Comparison of ENCODE assay signal across 31 cellular contexts in genomic region chr10:103719036-103719435, GRCh38.
DNase-seq lines count a peak whose midpoint lies in the region; ATAC-seq, FAIRE-seq and TF ChIP-seq lines count a peak whose summit lies in the region.
"Had no signal": no experiment of that assay in that cellular context is flagged by ENCODE, and none has a peak within 500 bp of the region (broad histone marks: within the 10 kb centered on the region; RNA-seq: fewer than 3 reads in every experiment).

No MANE protein-coding gene starts in this region.

- no peaks in the 10 kb centered on the region for H3K36me3 Mint-ChIP-seq in activated naive CD8-positive, alpha-beta T cell treated with anti-CD3 and anti-CD28 coated beads, Interleukin-2, amount 50 U/mL, for 24 hours (ENCODE audit: low read depth)
- H3K36me3 Mint-ChIP-seq in activated naive CD8-positive, alpha-beta T cell treated with anti-CD3 and anti-CD28 coated beads for 36 hours: no peaks in the 10 kb centered on the region
- H3K36me3 Mint-ChIP-seq in osteocyte (ENCODE audit: unreplicated experiment): no peaks in the 10 kb centered on the region
- H3K36me3 Mint-ChIP-seq: activated CD8-positive, alpha-beta memory T cell treated with anti-CD3 and anti-CD28 coated beads, Interleukin-2, amount 10 ng/mL, durations not matched to agents 7 days and 5 days; T-cell had no signal

- TF ChIP-seq CTCF in WERI-Rb-1 (IDR thresholded peaks at IDR 0.05; ENCODE audit: low read depth, low read length) (no peak), keratinocyte (optimal IDR thresholded peaks at IDR 0.05 in 1 of 3, IDR thresholded peaks at IDR 0.05 in 1 of 3, conservative IDR thresholded peaks at IDR 0.05 in 1 of 3; ENCODE audit: extremely low read depth in 1 of 3, insufficient read depth in 2 of 3, low read length in 3 of 3) (no peak), osteocyte (IDR thresholded peaks at IDR 0.05) (no peak), transverse colon (IDR thresholded peaks at IDR 0.05) (no peak)

- no peak overlapping the region for H3K9ac ChIP-seq in keratinocyte (ENCODE audit: control insufficient read depth, extremely low read depth, insufficient read depth, low read length)
- H3K9ac ChIP-seq: neural progenitor cell had no signal

- H3K9me3 ChIP-seq in WERI-Rb-1 (ENCODE audit: severe bottlenecking) (no peaks in the 10 kb centered on the region), keratinocyte (ENCODE audit: control insufficient read depth, low read depth, low read length) (no peaks in the 10 kb centered on the region), transverse colon (no peaks in the 10 kb centered on the region)
- H3K9me3 ChIP-seq: Peyer's patch, SJSA1, stomach, upper lobe of left lung had no signal

- TF ChIP-seq POLR2A in transverse colon (IDR thresholded peaks at IDR 0.05): no peak

- H3K4me3 Mint-ChIP-seq in activated naive CD8-positive, alpha-beta T cell treated with anti-CD3 and anti-CD28 coated beads, Interleukin-2, amount 50 U/mL, for 24 hours: no peak overlapping the region
- H3K4me3 Mint-ChIP-seq in activated naive CD8-positive, alpha-beta T cell treated with anti-CD3 and anti-CD28 coated beads for 36 hours: no peak overlapping the region
- H3K4me3 Mint-ChIP-seq in osteocyte (ENCODE audit: unreplicated experiment): no peak overlapping the region
- H3K4me3 Mint-ChIP-seq: activated CD8-positive, alpha-beta memory T cell treated with anti-CD3 and anti-CD28 coated beads, Interleukin-2, amount 10 ng/mL, durations not matched to agents 7 days and 5 days; activated T-cell treated with anti-CD3 and anti-CD28 coated beads, Interleukin-2, amount 50 U/mL, for 4 hours; neural progenitor cell; T-cell had no signal

- H3K27ac Mint-ChIP-seq in activated naive CD8-positive, alpha-beta T cell treated with anti-CD3 and anti-CD28 coated beads, Interleukin-2, amount 50 U/mL, for 24 hours: peak overlapping the region; percentile 35
- H3K27ac Mint-ChIP-seq in activated naive CD8-positive, alpha-beta T cell treated with anti-CD3 and anti-CD28 coated beads for 36 hours: no peak overlapping the region
- H3K27ac Mint-ChIP-seq in osteocyte (ENCODE audit: unreplicated experiment): no peak overlapping the region
- H3K27ac Mint-ChIP-seq: activated CD8-positive, alpha-beta memory T cell treated with anti-CD3 and anti-CD28 coated beads, Interleukin-2, amount 10 ng/mL, durations not matched to agents 7 days and 5 days; neural progenitor cell; T-cell had no signal

- H3K9me1 ChIP-seq in keratinocyte (ENCODE audit: control insufficient read depth, extremely low read depth, insufficient read depth, low read length): no peaks in the 10 kb centered on the region

- FAIRE-seq in keratinocyte (lab: Jason Lieb, UNC): peak; percentile 61
- FAIRE-seq: astrocyte, frontal cortex, G401.6 had no signal

- H3K4me3 ChIP-seq in WERI-Rb-1 (ENCODE audit: low read depth, low read length) (no peak overlapping the region), keratinocyte (ENCODE audit: control insufficient read depth in 2 of 3, extremely low read depth in 1 of 3, insufficient read depth in 2 of 3, low read depth in 1 of 3, low read length in 3 of 3) (no peak overlapping the region), transverse colon (no peak overlapping the region)
- H3K4me3 ChIP-seq: neural progenitor cell, Peyer's patch, SJSA1, stomach, upper lobe of left lung had no signal

- peak overlapping the region; percentile 56; the same call in 1 of the 2 replicates for H3K27ac ChIP-seq in WERI-Rb-1
- H3K27ac ChIP-seq in keratinocyte (ENCODE audit: control insufficient read depth, insufficient read depth, low read length): no peak overlapping the region
- H3K27ac ChIP-seq in temporal lobe (ENCODE audit: low read depth, low read length): peak overlapping the region; percentile 55
- H3K27ac ChIP-seq in transverse colon: no peak overlapping the region
- H3K27ac ChIP-seq: neural progenitor cell, Peyer's patch, SJSA1, stomach, upper lobe of left lung had no signal

- H3K27me3 ChIP-seq in WERI-Rb-1 (ENCODE audit: insufficient read depth, low read depth, severe bottlenecking) (no peaks in the 10 kb centered on the region), keratinocyte (ENCODE audit: control insufficient read depth, extremely low read depth, insufficient read depth, low read length) (no peaks in the 10 kb centered on the region), transverse colon (no peaks in the 10 kb centered on the region)
- H3K27me3 ChIP-seq: neural progenitor cell, Peyer's patch, SJSA1, stomach, upper lobe of left lung had no signal

- intact Hi-C loops in transverse colon (cut with DNase I; ENCODE audit: low total_unique reads): no loop called here

- no peaks in the 10 kb centered on the region for H3K27me3 Mint-ChIP-seq in activated naive CD8-positive, alpha-beta T cell treated with anti-CD3 and anti-CD28 coated beads, Interleukin-2, amount 50 U/mL, for 24 hours
- no peaks in the 10 kb centered on the region for H3K27me3 Mint-ChIP-seq in activated naive CD8-positive, alpha-beta T cell treated with anti-CD3 and anti-CD28 coated beads for 36 hours
- H3K27me3 Mint-ChIP-seq in osteocyte (ENCODE audit: unreplicated experiment): no peaks in the 10 kb centered on the region
- H3K27me3 Mint-ChIP-seq: activated CD8-positive, alpha-beta memory T cell treated with anti-CD3 and anti-CD28 coated beads, Interleukin-2, amount 10 ng/mL, durations not matched to agents 7 days and 5 days; T-cell had no signal

- no peaks in the 10 kb centered on the region for H4K20me1 ChIP-seq in keratinocyte (ENCODE audit: control insufficient read depth, extremely low read depth, insufficient read depth, low read length)

- no peak for ATAC-seq in activated naive CD8-positive, alpha-beta T cell treated with anti-CD3 and anti-CD28 coated beads, Interleukin-2, amount 50 U/mL, for 24 hours
- no peak for ATAC-seq in HG02759 (IDR thresholded peaks at IDR 0.05; ENCODE audit: unreplicated experiment)
- ATAC-seq: activated CD8-positive, alpha-beta memory T cell treated with anti-CD3 and anti-CD28 coated beads, Interleukin-2, amount 10 ng/mL, durations not matched to agents 7 days and 5 days; activated T-cell treated with anti-CD3 and anti-CD28 coated beads, Interleukin-2, amount 50 U/mL, for 4 hours had no signal

- H3K4me1 Mint-ChIP-seq in activated naive CD8-positive, alpha-beta T cell treated with anti-CD3 and anti-CD28 coated beads, Interleukin-2, amount 50 U/mL, for 24 hours: peaks cover 6% of the 10 kb centered on the region
- peaks cover 5% of the 10 kb centered on the region for H3K4me1 Mint-ChIP-seq in activated naive CD8-positive, alpha-beta T cell treated with anti-CD3 and anti-CD28 coated beads for 36 hours
- H3K4me1 Mint-ChIP-seq in osteocyte (ENCODE audit: unreplicated experiment): peaks cover 7% of the 10 kb centered on the region

- no peak overlapping the region for H2AFZ ChIP-seq in keratinocyte (ENCODE audit: control insufficient read depth, low read length)
- H2AFZ ChIP-seq: neural progenitor cell had no signal

- peaks cover 50% of the 10 kb centered on the region for H3K79me2 ChIP-seq in keratinocyte (ENCODE audit: control insufficient read depth, insufficient read depth, low read length)

- H3K4me2 ChIP-seq in keratinocyte (ENCODE audit: control insufficient read depth, extremely low read depth, insufficient read depth, low read depth, low read length): no peak overlapping the region
- H3K4me2 ChIP-seq: neural progenitor cell had no signal

- DNase-seq in activated naive CD8-positive, alpha-beta T cell treated with anti-CD3 and anti-CD28 coated beads, Interleukin-2, amount 50 U/mL, for 24 hours: no peak
- DNase-seq in activated naive CD8-positive, alpha-beta T cell treated with anti-CD3 and anti-CD28 coated beads for 36 hours: no peak
- DNase-seq in WERI-Rb-1: no peak
- DNase-seq in keratinocyte (ENCODE audit: low read depth, low spot score): no peak
- DNase-seq in osteocyte (ENCODE audit: extremely low spot score, unreplicated experiment): no peak
- DNase-seq in transverse colon: no peak
- DNase-seq: 8988T; activated CD4-positive, alpha-beta T cell treated with anti-CD3 and anti-CD28 coated beads, Interleukin-2, amount 50 U/mL, for 1 hour; activated CD4-positive, CD25-positive, alpha-beta regulatory T cell; activated CD8-positive, alpha-beta memory T cell treated with anti-CD3 and anti-CD28 coated beads, Interleukin-2, amount 10 ng/mL, durations not matched to agents 7 days and 5 days; activated gamma-delta T cell treated with Interleukin-2 at 50 U/mL for 16 hours; activated T-cell treated with anti-CD3 and anti-CD28 coated beads, Interleukin-2, amount 50 U/mL, for 4 hours; C1 segment of cervical spinal cord; caudate nucleus; NCI-H146; NCI-H2107; NCI-H446; NCI-H82; Peyer's patch; stimulated activated CD4-positive, alpha-beta T cell treated with anti-CD3 and anti-CD28 coated beads, Interleukin-12 subunit alpha, Interleukin-12 subunit beta, amount 100 ng/mL, for 4 hours; stimulated activated CD4-positive, alpha-beta T cell treated with anti-CD3 and anti-CD28 coated beads, Interleukin-4, amount 100 ng/mL, for 1 hour; stomach; T-cell; upper lobe of left lung had no signal

- H3K36me3 ChIP-seq in WERI-Rb-1 (peaks cover 6% of the 10 kb centered on the region), keratinocyte (ENCODE audit: control insufficient read depth in 2 of 2, extremely low read depth in 1 of 2, insufficient read depth in 2 of 2, low read length in 2 of 2) (peaks cover 37 to 63% of the 10 kb centered on the region in 2 experiments), transverse colon (no peaks in the 10 kb centered on the region)
- H3K36me3 ChIP-seq: neural progenitor cell, SJSA1 had no signal

- H3K9me3 Mint-ChIP-seq in activated naive CD8-positive, alpha-beta T cell treated with anti-CD3 and anti-CD28 coated beads, Interleukin-2, amount 50 U/mL, for 24 hours: no peaks in the 10 kb centered on the region
- H3K9me3 Mint-ChIP-seq in activated naive CD8-positive, alpha-beta T cell treated with anti-CD3 and anti-CD28 coated beads for 36 hours: no peaks in the 10 kb centered on the region
- H3K9me3 Mint-ChIP-seq in osteocyte (ENCODE audit: unreplicated experiment): no peaks in the 10 kb centered on the region
- H3K9me3 Mint-ChIP-seq: activated T-cell treated with anti-CD3 and anti-CD28 coated beads, Interleukin-2, amount 50 U/mL, for 4 hours; neural progenitor cell; T-cell had no signal

- dilution Hi-C loops in keratinocyte (cut with MboI; ENCODE audit: extremely low pct_ligation_motif_present, low sequenced_read_pairs): no loop called here

- peaks cover 59% of the 10 kb centered on the region for H3K4me1 ChIP-seq in keratinocyte (ENCODE audit: control insufficient read depth, extremely low read depth, insufficient read depth, low read length)
- H3K4me1 ChIP-seq in transverse colon: peaks cover 0 to 6% (median 4%) of the 10 kb centered on the region in 4 donors
- H3K4me1 ChIP-seq: Peyer's patch had no signal

- in situ Hi-C loops in transverse colon (cut with MboI; ENCODE audit: low pct_ligation_motif_present in 1 of 4, low pct_unique_long_range_greater_than_20kb in 1 of 4, low sequenced_read_pairs in 3 of 4): loop anchor here in 2 of 4 donors (5.0 to 10.0 kb wide), 2 partner anchors 143 to 146 kb away; no protein-coding TSS in a partner anchor

- TF ChIP-seq EP300 in transverse colon (IDR thresholded peaks at IDR 0.05; ENCODE audit: low read depth): no peak

- 49% methylated on average over 5 of the region's 5 CpGs; no CpG with 5 or more reads in 1 of the 2 donors for WGBS in transverse colon (ENCODE audit: low coverage in 1 of 2), 2 donors

Comparison
In these comparisons a context has a peak if more than half of its experiments do, and no peak if none do; other contexts are left out.
1. H3K27ac ChIP-seq: peak in WERI-Rb-1 (single experiment) and temporal lobe (single experiment); none in keratinocyte (single experiment) and transverse colon (0 of 4).